In genomic region chr1:40032240-40032891, GRCh38 we compare ENCODE assay signal across 8 cellular contexts. TPM values are rescaled to one million over a fixed set of nuclear protein-coding genes. Genes with fewer than 3 reads are reported as not detected.
DNase-seq lines count a peak whose midpoint lies in the region; ATAC-seq and TF ChIP-seq lines count a peak whose summit lies in the region.

No MANE protein-coding gene starts in this region.

- in situ Hi-C loops in GM13977 (cut with MboI; ENCODE audit: low pct_unique_long_range_greater_than_20kb, low sequenced_read_pairs, unreplicated experiment), result loop anchor here (10.0 kb wide), 1 partner anchor 48 kb away; no protein-coding TSS in a partner anchor

- no peaks in the 10 kb centered on the region for H3K27me3 Mint-ChIP-seq in effector memory CD8-positive, alpha-beta T cell
- peaks cover 26% of the 10 kb centered on the region for H3K27me3 Mint-ChIP-seq in type B pancreatic cell

- H3K9me3 Mint-ChIP-seq in effector memory CD8-positive, alpha-beta T cell, result no peaks in the 10 kb centered on the region
- no peaks in the 10 kb centered on the region for H3K9me3 Mint-ChIP-seq in type B pancreatic cell

- no peak overlapping the region for H3K4me3 ChIP-seq in AG09309 (ENCODE audit: control insufficient read depth, low read depth, low read length)

- peak; percentile 82 for ATAC-seq in effector memory CD8-positive, alpha-beta T cell (replicated peaks)
- no peak for ATAC-seq in GM18498 (IDR thresholded peaks at IDR 0.05; ENCODE audit: unreplicated experiment)

- H3K4me1 Mint-ChIP-seq in effector memory CD8-positive, alpha-beta T cell (ENCODE audit: low read depth in 2 of 2), result peaks cover 12 to 24% of the 10 kb centered on the region in 2 donors
- H3K4me1 Mint-ChIP-seq in type B pancreatic cell (ENCODE audit: unreplicated experiment), result peaks cover 4% of the 10 kb centered on the region

- TF ChIP-seq CTCF in AG09309 (IDR thresholded peaks at IDR 0.05; ENCODE audit: control insufficient read depth, insufficient read depth, low read depth, low read length, missing control alignments) (peak; percentile 68), GM13977 (IDR thresholded peaks at IDR 0.05; ENCODE audit: extremely low read depth, insufficient read depth, missing control alignments) (peak; percentile 84), type B pancreatic cell (conservative IDR thresholded peaks at IDR 0.05) (peak; percentile 83)

- peaks cover 2% of the 10 kb centered on the region for H3K36me3 Mint-ChIP-seq in effector memory CD8-positive, alpha-beta T cell (ENCODE audit: insufficient read depth)
- H3K36me3 Mint-ChIP-seq in type B pancreatic cell, result no peaks in the 10 kb centered on the region

- no peak overlapping the region for H3K27ac Mint-ChIP-seq in effector memory CD8-positive, alpha-beta T cell
- peak overlapping the region; percentile 0 for H3K27ac Mint-ChIP-seq in type B pancreatic cell

- DNase-seq in AG09309 (ENCODE audit: low read depth), result no peak
- DNase-seq in GM13977 (ENCODE audit: low spot score), result peak; percentile 58
- peak; percentile 66 for DNase-seq in NCI-H2227 (lab: John Stamatoyannopoulos, UW; ENCODE audit: unreplicated experiment)
- DNase-seq in activated CD4-positive, CD25-positive, alpha-beta regulatory T cell treated with anti-CD3 and anti-CD28 coated beads, Interleukin-2, amount 50 U/mL, for 72 hours, result peak; percentile 37
- peak; percentile 42 to 52 (median 42) for DNase-seq in effector memory CD8-positive, alpha-beta T cell
- peak; percentile 63 for DNase-seq in mucosa of gallbladder (ENCODE audit: low spot score)
- DNase-seq in type B pancreatic cell (ENCODE audit: extremely low spot score, unreplicated experiment), result no peak

- H3K4me3 Mint-ChIP-seq in effector memory CD8-positive, alpha-beta T cell, result no peak overlapping the region
- H3K4me3 Mint-ChIP-seq in type B pancreatic cell, result no peak overlapping the region

RNA-seq across cellular contexts. Expression of gene CAP1, which starts 8.2 kb away (rescaled TPM):
- total RNA-seq in mucosa of gallbladder (313 TPM), type B pancreatic cell (ENCODE audit: low replicate concordance) (210 and 274 TPM in 2 replicates)

Comparison
In these comparisons a context has a peak if more than half of its experiments do, and no peak if none do; other contexts are left out.
1. DNase-seq: peak in GM13977 (single experiment), NCI-H2227 (single experiment), activated CD4-positive, CD25-positive, alpha-beta regulatory T cell treated with anti-CD3 and anti-CD28 coated beads, Interleukin-2, amount 50 U/mL, for 72 hours (single experiment), effector memory CD8-positive, alpha-beta T cell (3 of 3) and mucosa of gallbladder (single experiment); none in AG09309 (single experiment) and type B pancreatic cell (single experiment).
2. Peak in every context shown above with its lines, with median percentiles within 50 percentile points of each other: CTCF ChIP-seq.